In the genomic region with DNA sequence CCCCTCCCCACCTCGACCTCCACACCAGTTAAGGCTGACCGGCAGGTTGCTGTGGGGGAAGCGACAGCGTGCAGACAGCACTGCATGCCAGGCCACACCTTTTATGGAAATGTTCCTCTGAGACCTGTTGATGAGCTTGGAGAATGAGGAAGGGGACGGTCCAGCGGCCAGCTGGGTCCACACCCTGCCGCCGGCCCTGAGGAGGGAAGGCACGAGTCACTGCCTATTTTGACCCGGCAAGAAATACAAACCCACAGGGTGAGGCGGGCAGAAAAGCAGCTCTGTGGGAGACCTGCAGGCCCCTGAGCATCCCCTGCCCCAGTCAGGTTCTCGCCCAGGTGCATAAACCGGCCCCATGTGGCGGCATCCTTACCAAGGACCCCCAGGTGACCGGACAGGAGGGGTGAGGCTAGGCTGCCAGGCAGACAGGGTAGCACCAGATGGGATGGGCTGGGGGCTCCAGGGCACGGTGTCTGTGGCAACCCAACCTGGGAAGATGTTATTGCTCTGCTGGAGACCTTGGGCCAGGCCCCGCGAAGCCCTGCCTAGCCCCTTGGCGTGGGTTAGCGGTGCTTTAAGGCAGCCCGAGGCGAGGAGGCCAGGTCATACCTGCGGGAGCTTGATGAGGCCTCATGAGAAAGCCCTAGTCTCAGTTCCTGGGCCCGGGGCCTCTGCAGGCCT, we compare ENCODE assay signal across 1 cellular context.
TF ChIP-seq lines count a peak whose summit lies in the region.

No MANE protein-coding gene starts in this region.

TF ChIP-seq in H1, 55 proteins besides CTCF, POLR2A, EP300 and RAD21:
- TF ChIP-seq CBX8 (IDR thresholded peaks at IDR 0.05; ENCODE audit: borderline replicate concordance, low read depth, low read length) (no peak), PHF8 (conservative IDR thresholded peaks at IDR 0.05; ENCODE audit: low read depth, low read length) (no peak), RBBP5 (IDR thresholded peaks at IDR 0.05; ENCODE audit: borderline replicate concordance, low read depth, low read length) (no peak), SP1 (IDR thresholded peaks at IDR 0.05; ENCODE audit: low read depth, low read length) (no peak), TBP (IDR thresholded peaks at IDR 0.05; ENCODE audit: low read depth, low read length) (no peak), FOSL1 (IDR thresholded peaks at IDR 0.05; ENCODE audit: insufficient read depth, low read depth, low read length) (no peak), EGR1 (IDR thresholded peaks at IDR 0.05; ENCODE audit: borderline replicate concordance, low read depth, low read length) (no peak), POU5F1 (IDR thresholded peaks at IDR 0.05; ENCODE audit: low read depth, low read length) (no peak), EZH2 (IDR thresholded peaks at IDR 0.05; ENCODE audit: low read depth, low read length, severe bottlenecking) (no peak), RFX5 (IDR thresholded peaks at IDR 0.05; ENCODE audit: borderline replicate concordance, low read depth, low read length) (no peak), TEAD4 (IDR thresholded peaks at IDR 0.05; ENCODE audit: low read depth, low read length) (no peak)
